12 cellular contexts compared by ENCODE assay signal in the genomic region with DNA sequence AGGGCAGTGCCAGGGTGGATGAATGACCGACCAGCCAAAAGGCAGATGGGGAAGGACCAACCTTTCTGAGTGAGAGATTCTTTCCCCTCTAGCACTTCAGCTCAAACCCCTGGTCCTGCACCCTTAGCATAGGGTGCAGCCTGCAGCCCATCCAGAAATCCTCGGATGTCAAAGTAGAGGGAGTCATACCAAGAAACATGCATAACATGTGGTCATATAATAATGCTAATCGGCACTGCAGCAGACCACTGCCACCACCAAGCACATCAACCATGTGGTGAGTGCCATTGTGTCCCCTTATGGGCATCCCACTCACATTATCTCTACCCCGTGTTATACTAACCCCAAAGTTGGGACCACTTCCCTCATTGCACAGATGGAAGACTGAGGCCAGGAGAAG. TPM values are rescaled to one million over a fixed set of nuclear protein-coding genes. Genes with fewer than 3 reads are reported as not detected.
DNase-seq lines count a peak whose midpoint lies in the region; ATAC-seq and TF ChIP-seq lines count a peak whose summit lies in the region.
"Had no signal": no experiment of that assay in that cellular context is flagged by ENCODE, and none has a peak within 500 bp of the region (broad histone marks: within the 10 kb centered on the region; RNA-seq: fewer than 3 reads in every experiment).

No MANE protein-coding gene starts in this region.

- no peaks in the 10 kb centered on the region for H3K9me3 ChIP-seq in adrenal gland (replicated peaks in 1 of 3)
- H3K9me3 ChIP-seq in hepatocyte (ENCODE audit: low read depth) = no peaks in the 10 kb centered on the region
- no peaks in the 10 kb centered on the region for H3K9me3 ChIP-seq in skeletal muscle satellite cell (replicated peaks; ENCODE audit: low read length)
- H3K9me3 ChIP-seq: BLaER1 treated with 17β-estradiol and CSF1 and Interleukin-3, amounts not matched to agents 10 nM and 100 nM had no signal

- no peaks in the 10 kb centered on the region for H3K9me2 ChIP-seq in hepatocyte (replicated peaks; ENCODE audit: insufficient read depth)

- H3K4me2 ChIP-seq in hepatocyte = peak overlapping the region; percentile 27
- H3K4me2 ChIP-seq in skeletal muscle satellite cell (ENCODE audit: low read length) = peak overlapping the region; percentile 60
- H3K4me2 ChIP-seq: BLaER1 treated with 17β-estradiol and CSF1 and Interleukin-3, amounts not matched to agents 10 nM and 100 nM had no signal

- H3K4me1 ChIP-seq in adrenal gland (replicated peaks in 1 of 2) = peaks cover 23 to 59% of the 10 kb centered on the region in 2 donors
- peaks cover 52% of the 10 kb centered on the region for H3K4me1 ChIP-seq in hepatocyte (ENCODE audit: insufficient read depth)
- H3K4me1 ChIP-seq in skeletal muscle satellite cell (ENCODE audit: control insufficient read depth, insufficient read depth, low read length) = peaks cover 72% of the 10 kb centered on the region

- no peak for TF ChIP-seq POLR2A in adrenal gland (IDR thresholded peaks at IDR 0.05)

- H3K4me3 ChIP-seq in adrenal gland (no peak overlapping the region), hepatocyte (no peak overlapping the region), skeletal muscle satellite cell (ENCODE audit: low read length) (peak overlapping the region; percentile 13)
- H3K4me3 ChIP-seq: BLaER1 treated with 17β-estradiol and CSF1 and Interleukin-3, amounts not matched to agents 10 nM and 100 nM had no signal

- peak overlapping the region; percentile 84 for H3K9ac ChIP-seq in skeletal muscle satellite cell (ENCODE audit: low read depth, low read length)
- H3K9ac ChIP-seq: BLaER1 treated with 17β-estradiol and CSF1 and Interleukin-3, amounts not matched to agents 10 nM and 100 nM had no signal

- intact Hi-C loops in adrenal gland (cut with DNase I) = no loop called here

- H3K27me3 ChIP-seq in adrenal gland (no peaks in the 10 kb centered on the region), hepatocyte (no peaks in the 10 kb centered on the region), skeletal muscle satellite cell (ENCODE audit: control insufficient read depth, insufficient read depth, low read length) (no peaks in the 10 kb centered on the region)

- 71 to 78% (median 77%) methylated on average over 4 of the region's 4 CpGs for WGBS in adrenal gland, 4 donors
- 78% methylated on average over 4 of the region's 4 CpGs for WGBS in hepatocyte (ENCODE audit: low lambda C conversion rate, missing lambda C conversion rate)

- H4K20me1 ChIP-seq in hepatocyte (ENCODE audit: insufficient read depth, poor library complexity, severe bottlenecking) = no peaks in the 10 kb centered on the region

- no peaks in the 10 kb centered on the region for H3K79me2 ChIP-seq in hepatocyte

- no peak overlapping the region for H2AFZ ChIP-seq in hepatocyte

- no peak for TF ChIP-seq CTCF in adrenal gland (IDR thresholded peaks at IDR 0.05)
- no peak for TF ChIP-seq CTCF in hepatocyte (IDR thresholded peaks at IDR 0.05; ENCODE audit: poor library complexity)
- no peak for TF ChIP-seq CTCF in omental fat pad (IDR thresholded peaks at IDR 0.05)

- H3K27ac ChIP-seq in adrenal gland = peak overlapping the region in 4 of 5 donors; percentile 37 to 78 (median 68)
- peak overlapping the region; percentile 74 for H3K27ac ChIP-seq in hepatocyte
- H3K27ac ChIP-seq: BLaER1 treated with 17β-estradiol and CSF1 and Interleukin-3, amounts not matched to agents 10 nM and 100 nM; epithelial cell of prostate had no signal

- no peak for ATAC-seq in GM19023 (IDR thresholded peaks at IDR 0.05; ENCODE audit: unreplicated experiment)
- ATAC-seq in omental fat pad (ENCODE audit: low FRiP score) = no peak
- ATAC-seq: natural killer cell treated with Interleukin-12 subunit alpha and Interleukin-12 subunit beta and Interleukin-15 and Interleukin-18, amount 100 ng/mL, for 72 hours had no signal

- DNase-seq in EL (peak; percentile 48), adrenal gland (no peak), hepatocyte (ENCODE audit: low spot score) (no peak), DMS79 (lab: John Stamatoyannopoulos, UW) (no peak), NCI-H2107 treated with DMSO at 0.1 percent for 48 hours (lab: John Stamatoyannopoulos, UW; ENCODE audit: unreplicated experiment) (no peak), omental fat pad (ENCODE audit: low spot score) (no peak)

- H3K36me3 ChIP-seq in adrenal gland (replicated peaks in 1 of 2) (no peaks in the 10 kb centered on the region), hepatocyte (replicated peaks; ENCODE audit: insufficient read depth, low read depth) (no peaks in the 10 kb centered on the region), skeletal muscle satellite cell (ENCODE audit: insufficient read depth, low read length) (peaks cover 80% of the 10 kb centered on the region)
- H3K36me3 ChIP-seq: BLaER1 treated with 17β-estradiol and CSF1 and Interleukin-3, amounts not matched to agents 10 nM and 100 nM had no signal

RNA-seq across cellular contexts. Expression of a gene that starts 17.7 kb away (rescaled TPM):
- 10 to 100 TPM in 3 of 8 donors, 1 to 10 TPM in 5; 3.3 to 44.0 (median 7.3) TPM for total RNA-seq in adrenal gland
- polyA plus RNA-seq in adrenal gland = 10 to 100 TPM in 1 of 3 donors, 1 to 10 TPM in 1, under 1 TPM in 1; 0.88 to 10.1 (median 6.4) TPM
- total RNA-seq in hepatocyte = 2.0 and 2.9 TPM in 2 replicates
- polyA plus RNA-seq in hepatocyte = 1.3 and 2.1 TPM in 2 replicates
- total RNA-seq in skeletal muscle satellite cell (2012; rRNA removed) = 36.3 and 44.6 TPM in 2 replicates
- 100 to 1,000 TPM in 1 of 4 donors, 10 to 100 TPM in 3; 17.1 to 210 (median 45.9) TPM for total RNA-seq in omental fat pad
- total RNA-seq: natural killer cell treated with Interleukin-12 subunit alpha and Interleukin-12 subunit beta and Interleukin-15 and Interleukin-18, amount 100 ng/mL, for 72 hours had no signal
- polyA plus RNA-seq: IgD-negative memory B cell had no signal
